Comparison of ENCODE assay signal across 8 cellular contexts in genomic region chr12:62190921-62191746, GRCh38.
DNase-seq lines count a peak whose midpoint lies in the region; ATAC-seq and TF ChIP-seq lines count a peak whose summit lies in the region.

No MANE protein-coding gene starts in this region.

- CTCF ChIA-PET in naive thymus-derived CD4-positive, alpha-beta T cell (lab: Charles Lee), result interaction anchor here (1.1 to 2.4 kb wide), 2 partner anchors 68 to 214 kb away, joined by 3 to 8 read pairs; no protein-coding TSS in a partner anchor

- H3K27ac ChIP-seq in naive thymus-derived CD4-positive, alpha-beta T cell (ENCODE audit: low read depth, low read length), result no peak overlapping the region
- no peak overlapping the region for H3K27ac ChIP-seq in uterus

- peaks cover 16% of the 10 kb centered on the region for H3K4me1 Mint-ChIP-seq in T-helper 2 cell treated with Interferon-gamma antibody and Interleukin-4, amounts not matched to agents 5 μg/mL and 100 μg/mL, for 36 hours (ENCODE audit: low read depth)
- peaks cover 16 to 23% of the 10 kb centered on the region in 2 donors for H3K4me1 Mint-ChIP-seq in effector memory CD8-positive, alpha-beta T cell (ENCODE audit: low read depth in 2 of 2)
- H3K4me1 Mint-ChIP-seq in naive thymus-derived CD4-positive, alpha-beta T cell, result peaks cover 8 to 27% (median 24%) of the 10 kb centered on the region in 7 donors

- H3K4me3 ChIP-seq in AG10803 (ENCODE audit: low read length) (peak overlapping the region; percentile 52), uterus (peak overlapping the region; percentile 12 to 39)
- H3K4me3 ChIP-seq in naive thymus-derived CD4-positive, alpha-beta T cell (ENCODE audit: low read length), result peak overlapping the region; percentile 40

- no peak for TF ChIP-seq POLR2A in uterus (IDR thresholded peaks at IDR 0.05)

- H3K27ac Mint-ChIP-seq in T-helper 2 cell treated with Interferon-gamma antibody and Interleukin-4, amounts not matched to agents 5 μg/mL and 100 μg/mL, for 36 hours, result no peak overlapping the region
- no peak overlapping the region for H3K27ac Mint-ChIP-seq in effector memory CD8-positive, alpha-beta T cell
- peak overlapping the region in 1 of 9 donors; percentile 38 for H3K27ac Mint-ChIP-seq in naive thymus-derived CD4-positive, alpha-beta T cell

- DNase-seq in AG10803 (ENCODE audit: low read depth) (no peak), uterus (no peak), SIG-M5 treated with dmso at 0.1 percent for 504 hours (lab: John Stamatoyannopoulos, UW; ENCODE audit: unreplicated experiment) (no peak), NCI-H2171 treated with DMSO at 0.1 percent for 48 hours (lab: John Stamatoyannopoulos, UW) (no peak)
- no peak for DNase-seq in T-helper 2 cell treated with Interferon-gamma antibody and Interleukin-4, amounts not matched to agents 5 μg/mL and 100 μg/mL, for 36 hours (ENCODE audit: low spot score)
- DNase-seq in effector memory CD8-positive, alpha-beta T cell, result peak in 1 of 3 experiments; percentile 1
- peak in 5 of 9 donors; percentile 29 to 40 (median 31) for DNase-seq in naive thymus-derived CD4-positive, alpha-beta T cell

- H3K9me3 ChIP-seq in naive thymus-derived CD4-positive, alpha-beta T cell (ENCODE audit: control insufficient read depth in 2 of 3, low read length in 3 of 3), result no peaks in the 10 kb centered on the region
- H3K9me3 ChIP-seq in uterus, result no peaks in the 10 kb centered on the region

- peak; percentile 23 for ATAC-seq in effector memory CD8-positive, alpha-beta T cell (replicated peaks)
- peak; percentile 16 for ATAC-seq in naive thymus-derived CD4-positive, alpha-beta T cell
- no peak for ATAC-seq in GM21786 (IDR thresholded peaks at IDR 0.05; ENCODE audit: unreplicated experiment)

- H3K36me3 Mint-ChIP-seq in T-helper 2 cell treated with Interferon-gamma antibody and Interleukin-4, amounts not matched to agents 5 μg/mL and 100 μg/mL, for 36 hours (ENCODE audit: low read depth), result no peaks in the 10 kb centered on the region
- H3K36me3 Mint-ChIP-seq in effector memory CD8-positive, alpha-beta T cell (ENCODE audit: insufficient read depth), result no peaks in the 10 kb centered on the region
- no peaks in the 10 kb centered on the region for H3K36me3 Mint-ChIP-seq in naive thymus-derived CD4-positive, alpha-beta T cell

- intact Hi-C loops in naive thymus-derived CD4-positive, alpha-beta T cell (cut with micrococcal nuclease), result loop anchor here (5.0 to 10.0 kb wide), 3 partner anchors 199 to 704 kb away; no protein-coding TSS in a partner anchor
- intact Hi-C loops in uterus (cut with DNase I; ENCODE audit: low total_unique reads), result no loop called here

- no peaks in the 10 kb centered on the region for H3K36me3 ChIP-seq in naive thymus-derived CD4-positive, alpha-beta T cell (ENCODE audit: control insufficient read depth in 2 of 3, insufficient read depth in 3 of 3, low read length in 3 of 3)
- no peaks in the 10 kb centered on the region for H3K36me3 ChIP-seq in uterus

- peak overlapping the region; percentile 83 for H3K4me3 Mint-ChIP-seq in T-helper 2 cell treated with Interferon-gamma antibody and Interleukin-4, amounts not matched to agents 5 μg/mL and 100 μg/mL, for 36 hours
- peak overlapping the region; percentile 76 to 82 for H3K4me3 Mint-ChIP-seq in effector memory CD8-positive, alpha-beta T cell
- H3K4me3 Mint-ChIP-seq in naive thymus-derived CD4-positive, alpha-beta T cell, result peak overlapping the region; percentile 84 to 95 (median 90)

- TF ChIP-seq CTCF in AG10803 (conservative IDR thresholded peaks at IDR 0.05; ENCODE audit: low read length), result no peak
- no peak for TF ChIP-seq CTCF in uterus (IDR thresholded peaks at IDR 0.05)

- H3K4me1 ChIP-seq in naive thymus-derived CD4-positive, alpha-beta T cell (ENCODE audit: control insufficient read depth in 2 of 2, insufficient read depth in 2 of 2, low read length in 2 of 2), result peaks cover 22 to 23% of the 10 kb centered on the region in 2 donors
- H3K4me1 ChIP-seq in uterus, result peaks cover 0 to 5% of the 10 kb centered on the region in 2 donors

- POLR2A ChIA-PET in naive thymus-derived CD4-positive, alpha-beta T cell (lab: Charles Lee), result no interaction called here

- H3K9me3 Mint-ChIP-seq in T-helper 2 cell treated with Interferon-gamma antibody and Interleukin-4, amounts not matched to agents 5 μg/mL and 100 μg/mL, for 36 hours, result no peaks in the 10 kb centered on the region
- no peaks in the 10 kb centered on the region for H3K9me3 Mint-ChIP-seq in effector memory CD8-positive, alpha-beta T cell
- no peaks in the 10 kb centered on the region for H3K9me3 Mint-ChIP-seq in naive thymus-derived CD4-positive, alpha-beta T cell

- H3K27me3 Mint-ChIP-seq in T-helper 2 cell treated with Interferon-gamma antibody and Interleukin-4, amounts not matched to agents 5 μg/mL and 100 μg/mL, for 36 hours (ENCODE audit: low read depth), result peaks cover 72% of the 10 kb centered on the region
- peaks cover 38 to 52% of the 10 kb centered on the region in 2 donors for H3K27me3 Mint-ChIP-seq in effector memory CD8-positive, alpha-beta T cell
- peaks cover 25 to 84% (median 39%) of the 10 kb centered on the region in 5 donors for H3K27me3 Mint-ChIP-seq in naive thymus-derived CD4-positive, alpha-beta T cell

- H3K27me3 ChIP-seq in naive thymus-derived CD4-positive, alpha-beta T cell (ENCODE audit: control insufficient read depth in 2 of 2, insufficient read depth in 2 of 2, low read length in 2 of 2), result peaks cover 12 to 19% of the 10 kb centered on the region in 2 donors
- peaks cover 0 to 26% of the 10 kb centered on the region in 2 donors for H3K27me3 ChIP-seq in uterus

Comparison
In these comparisons a context has a peak if more than half of its experiments do, and no peak if none do; other contexts are left out.
1. DNase-seq: peak in naive thymus-derived CD4-positive, alpha-beta T cell (5 of 9); none in AG10803 (single experiment), T-helper 2 cell treated with Interferon-gamma antibody and Interleukin-4, amounts not matched to agents 5 μg/mL and 100 μg/mL, for 36 hours (single experiment), uterus (0 of 2), SIG-M5 treated with dmso at 0.1 percent for 504 hours (single experiment) and NCI-H2171 treated with DMSO at 0.1 percent for 48 hours (single experiment).
2. Peak in every context shown above with its lines, with median percentiles within 50 percentile points of each other: H3K4me3 ChIP-seq and H3K4me3 Mint-ChIP-seq.